11 cellular contexts compared by ENCODE assay signal in genomic region chr7:123208793-123209192, GRCh38. TPM values are rescaled to one million over a fixed set of nuclear protein-coding genes. Genes with fewer than 3 reads are reported as not detected.
DNase-seq lines count a peak whose midpoint lies in the region; ATAC-seq and TF ChIP-seq lines count a peak whose summit lies in the region.
"Had no signal": no experiment of that assay in that cellular context is flagged by ENCODE, and none has a peak within 500 bp of the region (broad histone marks: within the 10 kb centered on the region; RNA-seq: fewer than 3 reads in every experiment).

No MANE protein-coding gene starts in this region.

- H3K9ac ChIP-seq in endodermal cell (ENCODE audit: extremely low read depth, low read length, poor library complexity, severe bottlenecking) = no peak overlapping the region

- no peaks in the 10 kb centered on the region for H3K36me3 Mint-ChIP-seq in endodermal cell (ENCODE audit: low read depth)
- no peaks in the 10 kb centered on the region for H3K36me3 Mint-ChIP-seq in stimulated activated naive B cell treated with anti-CD40 and anti-IgM and Interleukin-4, amounts not matched to agents 10 μg/mL and 1 μg/mL and 100 μg/mL, for 72 hours

- peak; percentile 71 for TF ChIP-seq CTCF in endodermal cell (conservative IDR thresholded peaks at IDR 0.05)
- TF ChIP-seq CTCF in retinal pigment epithelial cell (conservative IDR thresholded peaks at IDR 0.05; ENCODE audit: low read depth, low read length) = peak; percentile 62

- ATAC-seq in GM18520 (IDR thresholded peaks at IDR 0.05; ENCODE audit: unreplicated experiment) = no peak
- no peak for ATAC-seq in stimulated activated naive B cell treated with anti-CD40 and anti-IgM and Interleukin-4, amounts not matched to agents 10 μg/mL and 1 μg/mL and 100 μg/mL, for 72 hours (replicated peaks)

- DNase-seq in NCI-H1694 treated with DMSO at 0.1 percent for 48 hours (lab: John Stamatoyannopoulos, UW) = peak; percentile 3
- DNase-seq in NCI-H1694 (lab: John Stamatoyannopoulos, UW) = no peak
- peak; percentile 48 for DNase-seq in NCI-H460 (ENCODE audit: extremely low read depth, low read depth)
- peak; percentile 56 for DNase-seq in endodermal cell
- DNase-seq in retinal pigment epithelial cell (ENCODE audit: low read depth) = no peak
- DNase-seq in stimulated activated naive B cell treated with anti-CD40 and anti-IgM and Interleukin-4, amounts not matched to agents 10 μg/mL and 1 μg/mL and 100 μg/mL, for 72 hours = no peak
- DNase-seq in retina = no peak
- DNase-seq: activated CD8-positive, alpha-beta memory T cell treated with anti-CD3 and anti-CD28 coated beads, Interleukin-2, amount 50 U/mL, for 4 hours; H7; SHP77 had no signal

- peaks cover 11% of the 10 kb centered on the region for H3K9me3 ChIP-seq in endodermal cell (ENCODE audit: control insufficient read depth, low read length)

- H3K9me3 Mint-ChIP-seq in endodermal cell = peaks cover 11% of the 10 kb centered on the region
- H3K9me3 Mint-ChIP-seq in stimulated activated naive B cell treated with anti-CD40 and anti-IgM and Interleukin-4, amounts not matched to agents 10 μg/mL and 1 μg/mL and 100 μg/mL, for 72 hours = no peaks in the 10 kb centered on the region

- H3K4me1 Mint-ChIP-seq in endodermal cell = peaks cover 15% of the 10 kb centered on the region
- H3K4me1 Mint-ChIP-seq in stimulated activated naive B cell treated with anti-CD40 and anti-IgM and Interleukin-4, amounts not matched to agents 10 μg/mL and 1 μg/mL and 100 μg/mL, for 72 hours = no peaks in the 10 kb centered on the region

- H3K4me1 ChIP-seq in endodermal cell (ENCODE audit: control insufficient read depth, insufficient read depth, low read length) = no peaks in the 10 kb centered on the region

- H3K27me3 Mint-ChIP-seq in endodermal cell (ENCODE audit: insufficient read depth) = no peaks in the 10 kb centered on the region
- H3K27me3 Mint-ChIP-seq in stimulated activated naive B cell treated with anti-CD40 and anti-IgM and Interleukin-4, amounts not matched to agents 10 μg/mL and 1 μg/mL and 100 μg/mL, for 72 hours = no peaks in the 10 kb centered on the region

- no peak overlapping the region for H3K27ac Mint-ChIP-seq in endodermal cell
- no peak overlapping the region for H3K27ac Mint-ChIP-seq in stimulated activated naive B cell treated with anti-CD40 and anti-IgM and Interleukin-4, amounts not matched to agents 10 μg/mL and 1 μg/mL and 100 μg/mL, for 72 hours

- no peaks in the 10 kb centered on the region for H3K36me3 ChIP-seq in endodermal cell (ENCODE audit: control insufficient read depth, insufficient read depth, low read length)

- H3K4me3 Mint-ChIP-seq in endodermal cell = no peak overlapping the region
- H3K4me3 Mint-ChIP-seq in stimulated activated naive B cell treated with anti-CD40 and anti-IgM and Interleukin-4, amounts not matched to agents 10 μg/mL and 1 μg/mL and 100 μg/mL, for 72 hours = no peak overlapping the region

- 66 to 70% methylated on average over 1 to 3 of the region's 3 CpGs for WGBS in endodermal cell (ENCODE audit: insufficient coverage in 1 of 2, insufficient read length in 1 of 2), 2 experiments

- H3K27ac ChIP-seq in endodermal cell (ENCODE audit: low read depth, low read length) = no peak overlapping the region

- H3K27me3 ChIP-seq in endodermal cell (ENCODE audit: control insufficient read depth, insufficient read depth, low read length, poor library complexity, severe bottlenecking) = no peaks in the 10 kb centered on the region

- H3K4me3 ChIP-seq in endodermal cell (ENCODE audit: low read length) (no peak overlapping the region), retinal pigment epithelial cell (ENCODE audit: low read length) (no peak overlapping the region)

RNA-seq across cellular contexts. Expression of gene SLC13A1, which starts 9.0 kb away (rescaled TPM):
- not detected in 2 replicates for total RNA-seq in NCI-H460 (2014; rRNA removed; shearing (Covaris generic))
- polyA plus RNA-seq in NCI-H460 (2014; cell fraction: nucleus; rRNA removed) = not detected in 2 replicates
- not detected for total RNA-seq in endodermal cell
- not detected for polyA plus RNA-seq in endodermal cell (2013, experiment 1 of 2)
- polyA plus RNA-seq in endodermal cell (2013, experiment 2 of 2) = not detected
- total RNA-seq: H7 had no signal

Comparison
In these comparisons a context has a peak if more than half of its experiments do, and no peak if none do; other contexts are left out.
1. DNase-seq: peak in NCI-H1694 treated with DMSO at 0.1 percent for 48 hours (single experiment), NCI-H460 (single experiment) and endodermal cell (single experiment); none in NCI-H1694 (single experiment), retinal pigment epithelial cell (single experiment), stimulated activated naive B cell treated with anti-CD40 and anti-IgM and Interleukin-4, amounts not matched to agents 10 μg/mL and 1 μg/mL and 100 μg/mL, for 72 hours (single experiment) and retina (single experiment).